In genomic region chr10:103737735-103738367, GRCh38 we compare ENCODE assay signal across 22 cellular contexts.
DNase-seq lines count a peak whose midpoint lies in the region; ATAC-seq and TF ChIP-seq lines count a peak whose summit lies in the region.
"Had no signal": no experiment of that assay in that cellular context is flagged by ENCODE, and none has a peak within 500 bp of the region (broad histone marks: within the 10 kb centered on the region; RNA-seq: fewer than 3 reads in every experiment).

No MANE protein-coding gene starts in this region.

- H3K4me1 Mint-ChIP-seq in nephron progenitor cell, result peaks cover 74% of the 10 kb centered on the region

- no peaks in the 10 kb centered on the region for H3K79me2 ChIP-seq in hepatocyte

- H3K27me3 Mint-ChIP-seq in nephron progenitor cell (ENCODE audit: low read depth, poor library complexity), result peaks cover 3% of the 10 kb centered on the region

- no peaks in the 10 kb centered on the region for H3K9me2 ChIP-seq in hepatocyte (replicated peaks; ENCODE audit: insufficient read depth)

- H3K9me3 ChIP-seq in BLaER1 (no peaks in the 10 kb centered on the region), hepatocyte (ENCODE audit: low read depth) (no peaks in the 10 kb centered on the region)

- H3K4me1 ChIP-seq in BLaER1 (peaks cover 33% of the 10 kb centered on the region), hepatocyte (ENCODE audit: insufficient read depth) (peaks cover 19% of the 10 kb centered on the region)

- no peak for ATAC-seq in GM21717 (IDR thresholded peaks at IDR 0.05; ENCODE audit: unreplicated experiment)
- ATAC-seq: CD8-positive, alpha-beta T cell; GM12878; GM23338; HCT116; HepG2 had no signal

- H4K20me1 ChIP-seq in BLaER1, result peaks cover 83% of the 10 kb centered on the region
- H4K20me1 ChIP-seq in hepatocyte (ENCODE audit: insufficient read depth, poor library complexity, severe bottlenecking), result no peaks in the 10 kb centered on the region

- H3K27ac ChIP-seq in BLaER1, result no peak overlapping the region
- H3K27ac ChIP-seq in hepatocyte, result peak overlapping the region; percentile 31

- TF ChIP-seq CTCF in hepatocyte (IDR thresholded peaks at IDR 0.05; ENCODE audit: poor library complexity), result no peak
- no peak for TF ChIP-seq CTCF in nephron progenitor cell (IDR thresholded peaks at IDR 0.05)

- no peak overlapping the region for H3K9ac ChIP-seq in BLaER1

- no peak overlapping the region for H2AFZ ChIP-seq in hepatocyte
- H2AFZ ChIP-seq: GM23338, PC-9 had no signal

- H3K4me3 ChIP-seq in BLaER1 (no peak overlapping the region), hepatocyte (no peak overlapping the region)
- H3K4me3 ChIP-seq: GM12878, GM23338, PC-9 had no signal

- peaks cover 12% of the 10 kb centered on the region for H3K36me3 Mint-ChIP-seq in nephron progenitor cell (ENCODE audit: low read depth)
- H3K36me3 Mint-ChIP-seq: CD8-positive, alpha-beta T cell had no signal

- H3K9me3 Mint-ChIP-seq in nephron progenitor cell, result no peaks in the 10 kb centered on the region
- H3K9me3 Mint-ChIP-seq: CD8-positive, alpha-beta T cell; GM23338 had no signal

- DNase-seq in SK-N-DZ (ENCODE audit: low spot score) (peak; percentile 50), hepatocyte (ENCODE audit: low spot score) (no peak), nephron progenitor cell (no peak), SW480 (ENCODE audit: low spot score) (no peak), hypothalamus (lab: John Stamatoyannopoulos, UW) (no peak)
- DNase-seq in stimulated activated CD4-positive, alpha-beta T cell treated with anti-CD3 and anti-CD28 coated beads, Interleukin-2, amount 100 ng/mL, for 24 hours, result no peak
- DNase-seq: Calu3; CD8-positive, alpha-beta T cell; DMS53; KG1; MV-4-11; NCI-H1417 treated with DMSO at 0.1 percent for 48 hours; NCI-H1930; NCI-H226; NCI-H524 treated with DMSO at 0.1 percent for 48 hours; PC-9 had no signal

- peak overlapping the region; percentile 69 for H3K27ac Mint-ChIP-seq in nephron progenitor cell
- H3K27ac Mint-ChIP-seq: CD8-positive, alpha-beta T cell; GM23338 had no signal

- WGBS in hepatocyte (ENCODE audit: low lambda C conversion rate, missing lambda C conversion rate), result 73% methylated on average over 14 of the region's 14 CpGs

- H3K4me3 Mint-ChIP-seq in nephron progenitor cell, result no peak overlapping the region
- H3K4me3 Mint-ChIP-seq: CD8-positive, alpha-beta T cell; GM23338 had no signal

- H3K36me3 ChIP-seq in BLaER1, result peaks cover 93% of the 10 kb centered on the region
- H3K36me3 ChIP-seq in hepatocyte (replicated peaks; ENCODE audit: insufficient read depth, low read depth), result no peaks in the 10 kb centered on the region

- no peaks in the 10 kb centered on the region for H3K27me3 ChIP-seq in BLaER1
- no peaks in the 10 kb centered on the region for H3K27me3 ChIP-seq in hepatocyte

- H3K4me2 ChIP-seq in BLaER1 (peak overlapping the region; percentile 20), hepatocyte (peak overlapping the region; percentile 66)
- H3K4me2 ChIP-seq: GM23338 had no signal
